ENCODE assay signal across 13 cellular contexts in genomic region chr1:204123376-204123775, GRCh38. TPM values are rescaled to one million over a fixed set of nuclear protein-coding genes. Genes with fewer than 3 reads are reported as not detected.
DNase-seq lines count a peak whose midpoint lies in the region; ATAC-seq and TF ChIP-seq lines count a peak whose summit lies in the region.
"Had no signal": no experiment of that assay in that cellular context is flagged by ENCODE, and none has a peak within 500 bp of the region (broad histone marks: within the 10 kb centered on the region; RNA-seq: fewer than 3 reads in every experiment).

No MANE protein-coding gene starts in this region.

- H3K4me1 Mint-ChIP-seq in nephron progenitor cell: peaks cover 42% of the 10 kb centered on the region
- H3K4me1 Mint-ChIP-seq: activated naive CD4-positive, alpha-beta T cell treated with anti-CD3 and anti-CD28 coated beads, Interleukin-2, amount 10 ng/mL, durations not matched to agents 7 days and 5 days had no signal

- WGBS in right cardiac atrium: 71% methylated on average over 9 of the region's 9 CpGs

- H3K9ac ChIP-seq in Loucy (ENCODE audit: low read depth, low read length, poor library complexity, severe bottlenecking): no peak overlapping the region

- no peaks in the 10 kb centered on the region for H3F3A ChIP-seq in Loucy (ENCODE audit: low read depth)

- no peaks in the 10 kb centered on the region for H4K20me1 ChIP-seq in Loucy (ENCODE audit: insufficient read depth, low read length, poor library complexity, severe bottlenecking)

- no peak overlapping the region for H2AFZ ChIP-seq in Loucy (ENCODE audit: low read length)

- H3K27me3 Mint-ChIP-seq in nephron progenitor cell (ENCODE audit: low read depth, poor library complexity): no peaks in the 10 kb centered on the region
- H3K27me3 Mint-ChIP-seq: stimulated activated naive CD8-positive, alpha-beta T cell treated with anti-CD3 and anti-CD28 coated beads, Interleukin-15, Interleukin-2, amounts not matched to agents 100 ng/mL and 50 ng/mL, for 24 hours had no signal

- no peaks in the 10 kb centered on the region for H3K9me3 Mint-ChIP-seq in nephron progenitor cell
- H3K9me3 Mint-ChIP-seq: activated naive CD4-positive, alpha-beta T cell treated with anti-CD3 and anti-CD28 coated beads, Interleukin-2, amount 10 ng/mL, durations not matched to agents 7 days and 5 days; stimulated activated naive CD8-positive, alpha-beta T cell treated with anti-CD3 and anti-CD28 coated beads, Interleukin-15, Interleukin-2, amounts not matched to agents 100 ng/mL and 50 ng/mL, for 24 hours; T-helper 1 cell treated with Interleukin-12 subunit alpha and Interleukin-12 subunit beta and Interleukin-4 antibody, amounts not matched to agents 30 μg/mL and 1 μg/mL, for 36 hours had no signal

- H3K4me1 ChIP-seq in Loucy (ENCODE audit: insufficient read depth, low read length, poor library complexity, severe bottlenecking): peaks cover 5% of the 10 kb centered on the region
- H3K4me1 ChIP-seq in right cardiac atrium (ENCODE audit: control insufficient read depth, insufficient read depth, low read length): peaks cover 4% of the 10 kb centered on the region

- H3K4me2 ChIP-seq in Loucy (ENCODE audit: low read depth, low read length, poor library complexity, severe bottlenecking): no peak overlapping the region

- H3K4me3 ChIP-seq in Loucy (ENCODE audit: low read length, poor library complexity, severe bottlenecking) (no peak overlapping the region), choroid plexus epithelial cell (ENCODE audit: low read depth, low read length) (no peak overlapping the region), right cardiac atrium (ENCODE audit: low read length) (no peak overlapping the region)

- H3K27me3 ChIP-seq in Loucy (ENCODE audit: insufficient read depth, low read length, poor library complexity, severe bottlenecking) (no peaks in the 10 kb centered on the region), right cardiac atrium (ENCODE audit: control insufficient read depth, insufficient read depth) (no peaks in the 10 kb centered on the region)

- H3K36me3 ChIP-seq in Loucy (ENCODE audit: insufficient read depth, low read length): no peaks in the 10 kb centered on the region

- peak; percentile 76 for TF ChIP-seq CTCF in Loucy (conservative IDR thresholded peaks at IDR 0.05; ENCODE audit: low read length)
- TF ChIP-seq CTCF in choroid plexus epithelial cell (conservative IDR thresholded peaks at IDR 0.05; ENCODE audit: low read depth, low read length): peak; percentile 72
- peak; percentile 29 for TF ChIP-seq CTCF in nephron progenitor cell (IDR thresholded peaks at IDR 0.05)

- H3K4me3 Mint-ChIP-seq in nephron progenitor cell: no peak overlapping the region
- H3K4me3 Mint-ChIP-seq: activated naive CD4-positive, alpha-beta T cell treated with anti-CD3 and anti-CD28 coated beads, Interleukin-2, amount 10 ng/mL, durations not matched to agents 7 days and 5 days; stimulated activated naive CD8-positive, alpha-beta T cell treated with anti-CD3 and anti-CD28 coated beads, Interleukin-15, Interleukin-2, amounts not matched to agents 100 ng/mL and 50 ng/mL, for 24 hours; T-helper 1 cell treated with Interleukin-12 subunit alpha and Interleukin-12 subunit beta and Interleukin-4 antibody, amounts not matched to agents 30 μg/mL and 1 μg/mL, for 36 hours had no signal

- H3K9me2 ChIP-seq in Loucy (replicated peaks; ENCODE audit: low read depth, low read length): no peaks in the 10 kb centered on the region

- H3K27ac Mint-ChIP-seq in nephron progenitor cell: peak overlapping the region; percentile 96
- H3K27ac Mint-ChIP-seq: activated naive CD4-positive, alpha-beta T cell treated with anti-CD3 and anti-CD28 coated beads, Interleukin-2, amount 10 ng/mL, durations not matched to agents 7 days and 5 days; stimulated activated naive CD8-positive, alpha-beta T cell treated with anti-CD3 and anti-CD28 coated beads, Interleukin-15, Interleukin-2, amounts not matched to agents 100 ng/mL and 50 ng/mL, for 24 hours; T-helper 1 cell treated with Interleukin-12 subunit alpha and Interleukin-12 subunit beta and Interleukin-4 antibody, amounts not matched to agents 30 μg/mL and 1 μg/mL, for 36 hours had no signal

- no peaks in the 10 kb centered on the region for H3K79me2 ChIP-seq in Loucy (ENCODE audit: insufficient read depth, low read length)

- intact Hi-C loops in right cardiac atrium (cut with DNase I): loop anchor here in 1 of 4 donors (2.0 kb wide), 1 partner anchor 47 kb away; no protein-coding TSS in a partner anchor

- H3K9me3 ChIP-seq in Loucy (ENCODE audit: insufficient read depth, low read depth, low read length) (no peaks in the 10 kb centered on the region), right cardiac atrium (ENCODE audit: control insufficient read depth, low read length) (no peaks in the 10 kb centered on the region)

- no peak overlapping the region for H3K27ac ChIP-seq in right cardiac atrium (ENCODE audit: low read length)

- peaks cover 57% of the 10 kb centered on the region for H3K36me3 Mint-ChIP-seq in nephron progenitor cell (ENCODE audit: low read depth)
- H3K36me3 Mint-ChIP-seq: activated naive CD4-positive, alpha-beta T cell treated with anti-CD3 and anti-CD28 coated beads, Interleukin-2, amount 10 ng/mL, durations not matched to agents 7 days and 5 days had no signal

- DNase-seq in ELF-1 (ENCODE audit: low read depth, low spot score) (peak; percentile 83), choroid plexus epithelial cell (ENCODE audit: low read depth) (peak; percentile 50), nephron progenitor cell (no peak), SW480 (ENCODE audit: low spot score) (no peak), right cardiac atrium (no peak)
- DNase-seq: activated naive CD4-positive, alpha-beta T cell treated with anti-CD3 and anti-CD28 coated beads, Interleukin-2, amount 10 ng/mL, durations not matched to agents 7 days and 5 days; NCI-H1105 treated with DMSO at 0.1 percent for 48 hours had no signal

- ATAC-seq in HG03432 (IDR thresholded peaks at IDR 0.05; ENCODE audit: unreplicated experiment) (no peak), GM21526 (IDR thresholded peaks at IDR 0.05; ENCODE audit: low FRiP score, unreplicated experiment) (no peak), right cardiac atrium (no peak)

RNA-seq across cellular contexts. Expression of gene ETNK2, which starts 28.5 kb away (rescaled TPM):
- total RNA-seq in right cardiac atrium: 1 to 10 TPM; 4.5 to 7.2 (median 5.4) TPM
- 5.2 TPM for polyA plus RNA-seq in right cardiac atrium

RNA-seq across cellular contexts. Expression of gene REN, which starts 42.8 kb away (rescaled TPM):
- 1 to 10 TPM in 1 of 4 donors, under 1 TPM in 2, not detected in 1; 0.51 to 2.9 (median 0.89) TPM for total RNA-seq in right cardiac atrium
- 1.0 TPM for polyA plus RNA-seq in right cardiac atrium
- total RNA-seq: posterior vena cava had no signal

RNA-seq across cellular contexts. Expression of gene SOX13, which starts 50.5 kb away (rescaled TPM):
- 10 to 100 TPM; 11.4 to 17.9 (median 12.6) TPM for total RNA-seq in right cardiac atrium
- 9.4 TPM for polyA plus RNA-seq in right cardiac atrium

Comparison
In these comparisons a context has a peak if more than half of its experiments do, and no peak if none do; other contexts are left out.
1. DNase-seq: peak in ELF-1 (single experiment) and choroid plexus epithelial cell (single experiment); none in nephron progenitor cell (single experiment), SW480 (single experiment) and right cardiac atrium (0 of 3).
2. Peak in every context shown above with its lines, with median percentiles within 50 percentile points of each other: CTCF ChIP-seq.